In genomic region chr9:133715295-133715865, GRCh38 we compare ENCODE assay signal across 12 cellular contexts. TPM values are rescaled to one million over a fixed set of nuclear protein-coding genes. Genes with fewer than 3 reads are reported as not detected.
DNase-seq lines count a peak whose midpoint lies in the region; ATAC-seq, FAIRE-seq and TF ChIP-seq lines count a peak whose summit lies in the region.
"Had no signal": no experiment of that assay in that cellular context is flagged by ENCODE, and none has a peak within 500 bp of the region (broad histone marks: within the 10 kb centered on the region; RNA-seq: fewer than 3 reads in every experiment).

No MANE protein-coding gene starts in this region.

- H3K27ac Mint-ChIP-seq in stimulated activated naive CD8-positive, alpha-beta T cell treated with anti-CD3 and anti-CD28 coated beads, Interleukin-15, amount 100 ng/mL, for 72 hours: no peak overlapping the region
- no peak overlapping the region for H3K27ac Mint-ChIP-seq in activated T-cell treated with anti-CD3 and anti-CD28 coated beads, Interleukin-2, amount 50 U/mL, for 72 hours
- H3K27ac Mint-ChIP-seq: activated CD4-positive, alpha-beta memory T cell treated with anti-CD3 and anti-CD28 coated beads for 36 hours had no signal

- peak; percentile 36 for DNase-seq in NCI-H345 treated with DMSO at 0.1 percent for 48 hours (lab: John Stamatoyannopoulos, UW; ENCODE audit: unreplicated experiment)
- DNase-seq in NCI-H345 (lab: John Stamatoyannopoulos, UW): no peak
- DNase-seq in astrocyte of the spinal cord (ENCODE audit: low read depth, low spot score): peak; percentile 20
- DNase-seq in HepG2 (ENCODE audit: low spot score): no peak
- no peak for DNase-seq in stimulated activated naive CD8-positive, alpha-beta T cell treated with anti-CD3 and anti-CD28 coated beads, Interleukin-15, amount 100 ng/mL, for 72 hours
- no peak for DNase-seq in activated T-cell treated with anti-CD3 and anti-CD28 coated beads, Interleukin-2, amount 50 U/mL, for 72 hours
- no peak for DNase-seq in SW480 (ENCODE audit: low spot score)
- DNase-seq: SIG-M5, transverse colon had no signal

- TF ChIP-seq CTCF in astrocyte of the spinal cord (IDR thresholded peaks at IDR 0.05; ENCODE audit: low read depth, low read length) (no peak), HepG2 (CRISPR knock-in tag; IDR thresholded peaks at IDR 0.05) (no peak)

- 0 out of 5 replicates have a peak, but pooled peaks cover 0 to 1% of the 10 kb centered on the region in 2 experiments for H3K36me3 ChIP-seq in HepG2 (replicated peaks in 1 of 2; ENCODE audit: control insufficient read depth in 1 of 2, insufficient read depth in 2 of 2, low read length in 2 of 2)
- H3K36me3 ChIP-seq: transverse colon had no signal

- no peaks in the 10 kb centered on the region for H4K20me1 ChIP-seq in HepG2 (ENCODE audit: insufficient read depth, low read length)

- H2AFZ ChIP-seq in HepG2 (ENCODE audit: low read length): no peak overlapping the region

- peaks cover 63% of the 10 kb centered on the region for H3K4me1 ChIP-seq in HepG2 (ENCODE audit: insufficient read depth, low read length)
- H3K4me1 ChIP-seq: transverse colon had no signal

- TF ChIP-seq POLR2A in HepG2 (IDR thresholded peaks at IDR 0.05; ENCODE audit: insufficient read depth in 1 of 2, low read depth in 2 of 2, low read length in 2 of 2): no peak

- H3K36me3 Mint-ChIP-seq in activated T-cell treated with anti-CD3 and anti-CD28 coated beads, Interleukin-2, amount 50 U/mL, for 72 hours (ENCODE audit: insufficient read depth in 2 of 2): no peaks in the 10 kb centered on the region
- H3K36me3 Mint-ChIP-seq: activated CD4-positive, alpha-beta memory T cell treated with anti-CD3 and anti-CD28 coated beads for 36 hours had no signal

- no peak overlapping the region for H3K4me3 ChIP-seq in astrocyte of the spinal cord (ENCODE audit: low read depth, low read length)
- peak overlapping the region; percentile 12 to 72 (median 53); a peak in 5 of 6 replicates for H3K4me3 ChIP-seq in HepG2 (replicated peaks in 1 of 3; ENCODE audit: insufficient read depth in 1 of 3, low read depth in 2 of 3, low read length in 3 of 3)
- H3K4me3 ChIP-seq: transverse colon had no signal

- H3K9ac ChIP-seq in HepG2 (ENCODE audit: insufficient read depth, low read depth, low read length): peak overlapping the region; percentile 71

- peak overlapping the region; percentile 88 for H3K4me2 ChIP-seq in HepG2 (ENCODE audit: low read depth, low read length)

- H3K27me3 Mint-ChIP-seq in stimulated activated naive CD8-positive, alpha-beta T cell treated with anti-CD3 and anti-CD28 coated beads, Interleukin-15, amount 100 ng/mL, for 72 hours: peaks cover 12% of the 10 kb centered on the region
- peaks cover 5% of the 10 kb centered on the region for H3K27me3 Mint-ChIP-seq in activated T-cell treated with anti-CD3 and anti-CD28 coated beads, Interleukin-2, amount 50 U/mL, for 72 hours (ENCODE audit: low read depth)

- intact Hi-C loops in HepG2 (cut with micrococcal nuclease; ENCODE audit: unreplicated experiment): loop anchor here (2.0 kb wide), 2 partner anchors 57 to 181 kb away; partner anchors contain the start of gene ADAMTSL2

- no peak for TF ChIP-seq EP300 in HepG2 (IDR thresholded peaks at IDR 0.05; ENCODE audit: low read depth in 2 of 2, low read length in 2 of 2)
- no peak for TF ChIP-seq EP300 in HepG2 (CRISPR knock-in tag; IDR thresholded peaks at IDR 0.05; ENCODE audit: borderline replicate concordance)

- TF ChIP-seq RAD21 in HepG2 (CRISPR knock-in tag; IDR thresholded peaks at IDR 0.05): no peak

- no peaks in the 10 kb centered on the region for H3K27me3 ChIP-seq in HepG2 (ENCODE audit: control insufficient read depth in 1 of 2, insufficient read depth in 2 of 2, low read length in 2 of 2)

- H3K4me3 Mint-ChIP-seq in stimulated activated naive CD8-positive, alpha-beta T cell treated with anti-CD3 and anti-CD28 coated beads, Interleukin-15, amount 100 ng/mL, for 72 hours: no peak overlapping the region
- no peak overlapping the region for H3K4me3 Mint-ChIP-seq in activated T-cell treated with anti-CD3 and anti-CD28 coated beads, Interleukin-2, amount 50 U/mL, for 72 hours
- H3K4me3 Mint-ChIP-seq: activated CD4-positive, alpha-beta memory T cell treated with anti-CD3 and anti-CD28 coated beads for 36 hours had no signal

- peaks cover under 1 to 4% of the 10 kb centered on the region in 2 donors for H3K9me3 Mint-ChIP-seq in stimulated activated naive CD8-positive, alpha-beta T cell treated with anti-CD3 and anti-CD28 coated beads, Interleukin-15, amount 100 ng/mL, for 72 hours
- no peaks in the 10 kb centered on the region for H3K9me3 Mint-ChIP-seq in activated T-cell treated with anti-CD3 and anti-CD28 coated beads, Interleukin-2, amount 50 U/mL, for 72 hours

- peak overlapping the region; percentile 90 for H3K27ac ChIP-seq in HepG2 (ENCODE audit: extremely low read length, insufficient read depth, low read length)
- H3K27ac ChIP-seq: 22Rv1 had no signal

- ATAC-seq in HepG2: peak; percentile 40
- peak; percentile 15 for ATAC-seq in stimulated activated naive CD8-positive, alpha-beta T cell treated with anti-CD3 and anti-CD28 coated beads, Interleukin-15, amount 100 ng/mL, for 72 hours
- ATAC-seq in activated T-cell treated with anti-CD3 and anti-CD28 coated beads, Interleukin-2, amount 50 U/mL, for 72 hours (replicated peaks in 1 of 2): no peak
- no peak for ATAC-seq in HG03139 (IDR thresholded peaks at IDR 0.05; ENCODE audit: unreplicated experiment)

- CTCF ChIA-PET in HepG2 (lab: Yijun Ruan, JAX; ENCODE audit: low intra/inter-chr PET ratio, low total read pairs): interaction anchor here (0.6 to 1.6 kb wide), 3 partner anchors 11 to 182 kb away, joined by 3 to 6 read pairs (median 5); no protein-coding TSS in a partner anchor

- TSS peak; percentile 90 for BruUV-seq in HepG2 (replicated peaks; lab: Mats Ljungman, UMichigan)

- POLR2A ChIA-PET in HepG2 (lab: Yijun Ruan, JAX): interaction anchor here (0.6 to 6.2 kb wide), 20 partner anchors 9 to 359 kb away, joined by 3 to 156 read pairs (median 4); partner anchors contain the start of genes ADAMTSL2, CACFD1, SARDH and SLC2A6

- no peaks in the 10 kb centered on the region for H3K79me2 ChIP-seq in HepG2 (ENCODE audit: insufficient read depth, low read length)

- in situ Hi-C loops in astrocyte of the spinal cord (cut with HindIII; ENCODE audit: low sequenced_read_pairs): no loop called here
- in situ Hi-C loops in HepG2 (cut with HindIII; ENCODE audit: extremely low pct_ligation_motif_present, low pct_unique_long_range_greater_than_20kb): no loop called here

- no peak for FAIRE-seq in HepG2 (lab: Jason Lieb, UNC)

- H3K4me1 Mint-ChIP-seq in stimulated activated naive CD8-positive, alpha-beta T cell treated with anti-CD3 and anti-CD28 coated beads, Interleukin-15, amount 100 ng/mL, for 72 hours: peaks cover 27% of the 10 kb centered on the region
- no peaks in the 10 kb centered on the region for H3K4me1 Mint-ChIP-seq in activated T-cell treated with anti-CD3 and anti-CD28 coated beads, Interleukin-2, amount 50 U/mL, for 72 hours (ENCODE audit: low read depth)

- 2% methylated on average over 7 of the region's 23 CpGs for WGBS in HepG2 (ENCODE audit: low lambda C conversion rate)

- no peaks in the 10 kb centered on the region for H3K9me3 ChIP-seq in HepG2 (ENCODE audit: low read length)
- H3K9me3 ChIP-seq: transverse colon had no signal

TF ChIP-seq in HepG2, 621 proteins besides CTCF, POLR2A, EP300 and RAD21 (continues in another document):
- TF ChIP-seq ZIK1 (CRISPR knock-in tag; IDR thresholded peaks at IDR 0.05; ENCODE audit: borderline replicate concordance, low read depth) (no peak; the same call in 1 of the 2 replicates), ATF1 (CRISPR knock-in tag; IDR thresholded peaks at IDR 0.05) (no peak), ZNF563 (CRISPR knock-in tag; IDR thresholded peaks at IDR 0.05) (peak; percentile 11; the same call in 1 of the 2 replicates), MEF2D (CRISPR knock-in tag; IDR thresholded peaks at IDR 0.05) (no peak), SP2 (CRISPR knock-in tag; IDR thresholded peaks at IDR 0.05) (no peak), MYNN (CRISPR knock-in tag; IDR thresholded peaks at IDR 0.05; ENCODE audit: low read depth) (no peak), ZNF879 (CRISPR knock-in tag; IDR thresholded peaks at IDR 0.05) (no peak), ZNF788 (CRISPR knock-in tag; IDR thresholded peaks at IDR 0.05; ENCODE audit: borderline replicate concordance) (peak; percentile 11; the same call in 1 of the 2 replicates), ZSCAN21 (CRISPR knock-in tag; IDR thresholded peaks at IDR 0.05; ENCODE audit: borderline replicate concordance) (no peak), DR1 (CRISPR knock-in tag; IDR thresholded peaks at IDR 0.05) (no peak)

RNA-seq across cellular contexts. Expression of gene SARDH, which starts 22.8 kb away (rescaled TPM):
- 32.5 and 34.9 TPM in 2 replicates for total RNA-seq in HepG2 (2016; rRNA removed; fragmentation: Illumina TruSeq; extraction: Trizol)
- 5.5 and 6.4 TPM in 2 replicates for total RNA-seq in HepG2 (2016; cell fraction: cytosol; rRNA removed; fragmentation: Illumina TruSeq; extraction: Trizol; ENCODE audit: low read depth)
- total RNA-seq in HepG2 (2016; cell fraction: insoluble cytoplasmic fraction; rRNA removed; fragmentation: Illumina TruSeq; extraction: Trizol): 25.6 and 34.1 TPM in 2 replicates
- 13.0 TPM in 2 replicates for total RNA-seq in HepG2 (2016; cell fraction: membrane; rRNA removed; fragmentation: Illumina TruSeq; extraction: Trizol)
- 26.8 and 31.9 TPM in 2 replicates for total RNA-seq in HepG2 (2016; cell fraction: nucleus; rRNA removed; fragmentation: Illumina TruSeq; extraction: Trizol)
- polyA plus RNA-seq in HepG2 (2011; rRNA removed): 11.6 and 15.6 TPM in 2 replicates
- polyA plus RNA-seq in HepG2 (2011; cell fraction: cytosol; rRNA removed): 6.1 and 10.1 TPM in 2 replicates
- polyA plus RNA-seq in HepG2 (2011; cell fraction: nucleus; rRNA removed): 107 and 130 TPM in 2 replicates
- 20.2 and 23.9 TPM in 2 replicates for polyA plus RNA-seq in HepG2 (2012)
- polyA plus RNA-seq in HepG2 (2016; cell fraction: cytosol; fragmentation: Illumina TruSeq; extraction: Trizol; ENCODE audit: low read depth): 4.0 and 4.1 TPM in 2 replicates
- polyA plus RNA-seq in HepG2 (2016; cell fraction: insoluble cytoplasmic fraction; fragmentation: Illumina TruSeq; extraction: Trizol; ENCODE audit: low read depth): 23.4 and 31.6 TPM in 2 replicates
- 7.8 and 8.3 TPM in 2 replicates for polyA plus RNA-seq in HepG2 (2016; cell fraction: membrane; fragmentation: Illumina TruSeq; extraction: Trizol; ENCODE audit: low read depth)
- polyA plus RNA-seq in HepG2 (2016; cell fraction: nucleus; fragmentation: Illumina TruSeq; extraction: Trizol; ENCODE audit: insufficient read depth, low read depth): 46.0 and 50.9 TPM in 2 replicates
- 55.5 TPM in 1 of 2 replicates, not detected in the other for polyA minus RNA-seq in HepG2 (2011; rRNA and poly(A)+ RNA removed; ENCODE audit: low replicate concordance)
- polyA minus RNA-seq in HepG2 (2011; cell fraction: cytosol; rRNA and poly(A)+ RNA removed): 17.1 and 19.0 TPM in 2 replicates
- polyA minus RNA-seq in HepG2 (2011; cell fraction: nucleus; rRNA and poly(A)+ RNA removed): 35.9 and 37.7 TPM in 2 replicates
- 1 to 10 TPM; 1.6 to 4.7 TPM for total RNA-seq in activated T-cell treated with anti-CD3 and anti-CD28 coated beads, Interleukin-2, amount 50 U/mL, for 72 hours

Comparison
In these comparisons a context has a peak if more than half of its experiments do, and no peak if none do; other contexts are left out.
1. DNase-seq: peak in NCI-H345 treated with DMSO at 0.1 percent for 48 hours (single experiment) and astrocyte of the spinal cord (single experiment); none in NCI-H345 (single experiment), HepG2 (single experiment), stimulated activated naive CD8-positive, alpha-beta T cell treated with anti-CD3 and anti-CD28 coated beads, Interleukin-15, amount 100 ng/mL, for 72 hours (0 of 2), activated T-cell treated with anti-CD3 and anti-CD28 coated beads, Interleukin-2, amount 50 U/mL, for 72 hours (0 of 2) and SW480 (single experiment).
2. ATAC-seq: peak in HepG2 (single experiment) and stimulated activated naive CD8-positive, alpha-beta T cell treated with anti-CD3 and anti-CD28 coated beads, Interleukin-15, amount 100 ng/mL, for 72 hours (single experiment); none in activated T-cell treated with anti-CD3 and anti-CD28 coated beads, Interleukin-2, amount 50 U/mL, for 72 hours (0 of 2) and HG03139 (single experiment).